20 cellular contexts compared by ENCODE assay signal in the genomic region with DNA sequence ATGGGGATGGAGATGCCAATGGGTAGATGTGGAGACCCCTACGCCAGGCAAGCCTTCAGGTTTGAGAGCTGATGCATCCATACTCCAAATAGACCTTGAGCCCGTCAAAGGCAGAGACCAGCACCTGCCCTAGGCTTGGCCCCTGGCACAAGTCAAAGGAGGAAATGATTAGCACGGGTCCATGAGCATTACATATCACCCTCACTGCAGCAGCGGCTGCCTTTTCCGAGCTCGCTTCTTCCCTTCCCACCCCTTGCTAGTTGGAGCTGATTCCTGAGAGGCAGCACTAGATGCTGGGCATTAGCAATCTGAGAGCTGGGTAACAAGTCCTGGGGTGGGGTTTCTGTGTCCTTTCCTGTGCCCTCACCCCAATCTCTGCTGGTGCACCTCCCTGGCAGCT. TPM values are rescaled to one million over a fixed set of nuclear protein-coding genes. Genes with fewer than 3 reads are reported as not detected.
DNase-seq lines count a peak whose midpoint lies in the region; ATAC-seq and TF ChIP-seq lines count a peak whose summit lies in the region.
"Had no signal": no experiment of that assay in that cellular context is flagged by ENCODE, and none has a peak within 500 bp of the region (broad histone marks: within the 10 kb centered on the region; RNA-seq: fewer than 3 reads in every experiment).

No MANE protein-coding gene starts in this region.

- no peak overlapping the region for H3K4me2 ChIP-seq in GM23248 (ENCODE audit: unreplicated experiment)

- H2AFZ ChIP-seq in GM23248 = no peak overlapping the region

- H3K4me1 Mint-ChIP-seq in CD8-positive, alpha-beta memory T cell = no peaks in the 10 kb centered on the region

- H3K36me3 ChIP-seq in GM23248 (ENCODE audit: low read depth) (no peaks in the 10 kb centered on the region), lower lobe of right lung (no peaks in the 10 kb centered on the region), suprapubic skin (no peaks in the 10 kb centered on the region)
- no peaks in the 10 kb centered on the region for H3K36me3 ChIP-seq in CD8-positive, alpha-beta memory T cell (ENCODE audit: insufficient read depth, low read length)
- H3K36me3 ChIP-seq: breast epithelium, MG63, ovary had no signal

- no peaks in the 10 kb centered on the region for H4K20me1 ChIP-seq in GM23248 (ENCODE audit: insufficient read depth)

- H3K27ac Mint-ChIP-seq in CD8-positive, alpha-beta memory T cell = no peak overlapping the region
- H3K27ac Mint-ChIP-seq: activated CD8-positive, alpha-beta T cell treated with anti-CD3 and anti-CD28 coated beads for 36 hours; activated naive CD8-positive, alpha-beta T cell; type B pancreatic cell had no signal

- in situ Hi-C loops in GM23248 (cut with MboI) = no loop called here

- ATAC-seq in esophagus mucosa (peak; percentile 16), lower lobe of right lung (peak in 1 of 2 donors; percentile 18), GM19324 (IDR thresholded peaks at IDR 0.05; ENCODE audit: low FRiP score, unreplicated experiment) (no peak), HG03378 (IDR thresholded peaks at IDR 0.05; ENCODE audit: unreplicated experiment) (no peak)
- ATAC-seq: activated CD8-positive, alpha-beta T cell treated with anti-CD3 and anti-CD28 coated beads for 36 hours; activated T-cell treated with anti-CD3 and anti-CD28 coated beads, Interleukin-2, amount 50 U/mL, for 4 hours had no signal

- peaks cover 9 to 34% (median 18%) of the 10 kb centered on the region in 3 donors for H3K36me3 Mint-ChIP-seq in CD8-positive, alpha-beta memory T cell

- H3F3A ChIP-seq in GM23248 (ENCODE audit: insufficient read depth) = peaks cover 18% of the 10 kb centered on the region

- no peak overlapping the region for H3K4me3 ChIP-seq in GM23248
- H3K4me3 ChIP-seq in lower lobe of right lung = no peak overlapping the region
- no peak overlapping the region for H3K4me3 ChIP-seq in suprapubic skin
- H3K4me3 ChIP-seq in CD8-positive, alpha-beta memory T cell (ENCODE audit: low read length) = no peak overlapping the region
- H3K4me3 ChIP-seq: breast epithelium, MG63, ovary had no signal

- H3K4me3 Mint-ChIP-seq in CD8-positive, alpha-beta memory T cell = no peak overlapping the region
- H3K4me3 Mint-ChIP-seq: activated CD8-positive, alpha-beta T cell treated with anti-CD3 and anti-CD28 coated beads for 36 hours; activated naive CD8-positive, alpha-beta T cell; activated T-cell treated with anti-CD3 and anti-CD28 coated beads, Interleukin-2, amount 50 U/mL, for 4 hours; type B pancreatic cell had no signal

- POLR2A ChIA-PET in CD8-positive, alpha-beta memory T cell (lab: Charles Lee) = no interaction called here

- H3K9ac ChIP-seq in GM23248 = no peak overlapping the region

- H3K9me3 ChIP-seq in GM23248 (ENCODE audit: low read depth) = no peaks in the 10 kb centered on the region
- no peaks in the 10 kb centered on the region for H3K9me3 ChIP-seq in lower lobe of right lung
- no peaks in the 10 kb centered on the region for H3K9me3 ChIP-seq in suprapubic skin
- H3K9me3 ChIP-seq in CD8-positive, alpha-beta memory T cell (ENCODE audit: low read length) = no peaks in the 10 kb centered on the region
- H3K9me3 ChIP-seq: breast epithelium, MG63, ovary had no signal

- DNase-seq in GM23248 = peak; percentile 15
- no peak for DNase-seq in lower lobe of right lung
- no peak for DNase-seq in suprapubic skin (ENCODE audit: low spot score in 2 of 2)
- no peak for DNase-seq in C1 segment of cervical spinal cord (lab: John Stamatoyannopoulos, UW)
- no peak for DNase-seq in CD8-positive, alpha-beta memory T cell
- DNase-seq: activated CD8-positive, alpha-beta T cell treated with anti-CD3 and anti-CD28 coated beads for 36 hours; activated T-cell treated with anti-CD3 and anti-CD28 coated beads, Interleukin-2, amount 50 U/mL, for 4 hours; EL; hippocampal formation; MG63; NCI-H187; NCI-H345 had no signal

- TF ChIP-seq EP300 in suprapubic skin (IDR thresholded peaks at IDR 0.05) = no peak

- intact Hi-C loops in lower lobe of right lung (cut with DNase I) = no loop called here

- no peaks in the 10 kb centered on the region for H3K9me3 Mint-ChIP-seq in CD8-positive, alpha-beta memory T cell
- H3K9me3 Mint-ChIP-seq: type B pancreatic cell had no signal

- TF ChIP-seq CTCF in lower lobe of right lung (IDR thresholded peaks at IDR 0.05) (no peak), suprapubic skin (IDR thresholded peaks at IDR 0.05) (no peak)

- H3K27ac ChIP-seq in GM23248 (no peak overlapping the region), lower lobe of right lung (peak overlapping the region; percentile 22), suprapubic skin (peak overlapping the region; percentile 63)
- H3K27ac ChIP-seq in CD8-positive, alpha-beta memory T cell (ENCODE audit: low read depth, low read length) = no peak overlapping the region
- H3K27ac ChIP-seq: VCaP had no signal

- 42 to 50% methylated on average over 6 of the region's 6 CpGs for WGBS in GM23248 (ENCODE audit: low coverage in 1 of 2, low lambda C conversion rate in 2 of 2, missing lambda C conversion rate in 2 of 2), 2 experiments
- 66% methylated on average over 5 of the region's 6 CpGs for WGBS in suprapubic skin

- CTCF ChIA-PET in CD8-positive, alpha-beta memory T cell (lab: Charles Lee) = no interaction called here

- no peaks in the 10 kb centered on the region for H3K79me2 ChIP-seq in GM23248 (ENCODE audit: insufficient read depth)

- no peak for TF ChIP-seq POLR2A in suprapubic skin (IDR thresholded peaks at IDR 0.05)

- H3K9me2 ChIP-seq in GM23248 (ENCODE audit: insufficient read depth) = no peaks in the 10 kb centered on the region

- H3K4me1 ChIP-seq in GM23248 (ENCODE audit: insufficient read depth) (peaks cover 16% of the 10 kb centered on the region), lower lobe of right lung (peaks cover 25% of the 10 kb centered on the region), suprapubic skin (peaks cover 19% of the 10 kb centered on the region)
- no peaks in the 10 kb centered on the region for H3K4me1 ChIP-seq in CD8-positive, alpha-beta memory T cell (ENCODE audit: insufficient read depth, low read length)

- no peaks in the 10 kb centered on the region for H3K27me3 ChIP-seq in GM23248 (replicated peaks; ENCODE audit: insufficient read depth)
- H3K27me3 ChIP-seq in lower lobe of right lung (ENCODE audit: low read depth) = no peaks in the 10 kb centered on the region
- H3K27me3 ChIP-seq in suprapubic skin = no peaks in the 10 kb centered on the region
- H3K27me3 ChIP-seq in CD8-positive, alpha-beta memory T cell (ENCODE audit: insufficient read depth, low read length, poor library complexity, severe bottlenecking) = no peaks in the 10 kb centered on the region
- H3K27me3 ChIP-seq: breast epithelium, MG63, ovary had no signal

- H3K27me3 Mint-ChIP-seq in CD8-positive, alpha-beta memory T cell = no peaks in the 10 kb centered on the region
- H3K27me3 Mint-ChIP-seq: activated CD8-positive, alpha-beta T cell treated with anti-CD3 and anti-CD28 coated beads for 36 hours; activated naive CD8-positive, alpha-beta T cell; type B pancreatic cell had no signal

RNA-seq across cellular contexts. Expression of a gene that starts 3.2 kb away (rescaled TPM):
- total RNA-seq in GM23248 (2014; rRNA removed; shearing (Covaris generic)) = 3.8 and 23.3 TPM in 2 replicates
- polyA plus RNA-seq in GM23248 (2016; fragmentation: Nextera tagmentation; extraction: Ambion mirVana) = 3.0 and 4.1 TPM in 2 replicates
- total RNA-seq in esophagus mucosa (4.7 TPM), lower lobe of right lung (13.4 TPM), suprapubic skin (10 to 100 TPM in 2 of 4 donors, 1 to 10 TPM in 2; 7.1 to 23.8 (median 8.8) TPM)
- 1 to 10 TPM; 1.8 to 2.7 TPM for total RNA-seq in CD8-positive, alpha-beta memory T cell
- not detected for polyA plus RNA-seq in CD8-positive, alpha-beta memory T cell

Comparison
In these comparisons a context has a peak if more than half of its experiments do, and no peak if none do; other contexts are left out.
1. H3K27ac ChIP-seq: peak in lower lobe of right lung (single experiment) and suprapubic skin (single experiment); none in GM23248 (single experiment) and CD8-positive, alpha-beta memory T cell (single experiment).